Comparison of ENCODE assay signal across 18 cellular contexts in the genomic region with DNA sequence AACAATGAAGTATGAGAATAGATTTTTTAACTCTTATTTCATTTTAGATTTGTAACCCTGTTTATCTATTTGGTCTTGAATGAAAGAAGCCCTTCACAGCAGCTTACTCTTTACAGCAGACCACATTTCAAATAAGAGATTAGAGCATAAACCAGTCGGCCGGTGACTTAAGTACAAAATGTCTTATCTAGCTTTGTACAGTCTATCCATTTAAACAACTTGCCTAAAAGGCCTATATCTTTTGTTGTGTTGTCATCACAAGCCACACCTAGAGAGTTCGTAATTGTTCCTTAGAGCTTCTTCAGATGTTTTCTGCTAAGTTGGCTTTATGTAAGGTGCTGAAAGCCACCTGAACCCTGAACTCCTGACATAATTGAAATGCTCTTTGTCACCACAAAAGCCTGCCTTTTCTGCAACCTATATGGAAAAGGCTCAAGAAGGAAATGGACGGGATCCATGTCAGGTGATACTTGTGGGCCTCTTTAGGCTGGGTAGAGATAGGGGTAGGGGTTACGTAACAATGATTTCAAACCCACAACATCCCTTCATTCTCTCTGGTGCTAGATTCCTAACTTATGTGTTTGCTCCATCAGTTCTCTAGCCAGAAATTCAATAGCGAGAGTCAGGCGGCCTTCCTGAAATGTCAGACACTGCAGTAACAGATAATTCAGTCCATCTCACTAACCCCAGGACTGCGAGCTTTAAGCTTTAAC.
DNase-seq lines count a peak whose midpoint lies in the region; ATAC-seq and TF ChIP-seq lines count a peak whose summit lies in the region.
"Had no signal": no experiment of that assay in that cellular context is flagged by ENCODE, and none has a peak within 500 bp of the region (broad histone marks: within the 10 kb centered on the region; RNA-seq: fewer than 3 reads in every experiment).

No MANE protein-coding gene starts in this region.

- no peaks in the 10 kb centered on the region for H3K9me3 Mint-ChIP-seq in memory B cell
- no peaks in the 10 kb centered on the region for H3K9me3 Mint-ChIP-seq in CD4-positive, alpha-beta T cell
- H3K9me3 Mint-ChIP-seq: stimulated activated memory B cell treated with anti-CD40 and anti-IgM and Interleukin-4, amounts not matched to agents 10 μg/mL and 1 μg/mL and 100 μg/mL, for 72 hours; T-helper 1 cell treated with Interleukin-12 subunit alpha and Interleukin-12 subunit beta and Interleukin-4 antibody, amounts not matched to agents 30 μg/mL and 1 μg/mL, for 36 hours had no signal

- ATAC-seq in memory B cell (ENCODE audit: low read depth) (no peak), GM18519 (IDR thresholded peaks at IDR 0.05; ENCODE audit: low FRiP score, unreplicated experiment) (no peak)
- no peak for ATAC-seq in CD4-positive, alpha-beta T cell (ENCODE audit: poor library complexity)

- no peaks in the 10 kb centered on the region for H3K4me1 Mint-ChIP-seq in memory B cell
- peaks cover 64% of the 10 kb centered on the region for H3K4me1 Mint-ChIP-seq in CD4-positive, alpha-beta T cell (ENCODE audit: low read depth)

- H3K27me3 Mint-ChIP-seq in memory B cell: no peaks in the 10 kb centered on the region
- no peaks in the 10 kb centered on the region for H3K27me3 Mint-ChIP-seq in CD4-positive, alpha-beta T cell
- H3K27me3 Mint-ChIP-seq: stimulated activated memory B cell treated with anti-CD40 and anti-IgM and Interleukin-4, amounts not matched to agents 10 μg/mL and 1 μg/mL and 100 μg/mL, for 72 hours had no signal

- CTCF ChIA-PET in CD4-positive, alpha-beta T cell (lab: Charles Lee): interaction anchor here (0.6 to 1.7 kb wide), 3 partner anchors 18 to 224 kb away, joined by 3 to 4 read pairs (median 3); no protein-coding TSS in a partner anchor

- H3K27me3 ChIP-seq in esophagus muscularis mucosa: no peaks in the 10 kb centered on the region
- H3K27me3 ChIP-seq in WERI-Rb-1 (ENCODE audit: insufficient read depth, low read depth, severe bottlenecking): no peaks in the 10 kb centered on the region
- H3K27me3 ChIP-seq in CD4-positive, alpha-beta T cell (ENCODE audit: control insufficient read depth, insufficient read depth, low read length): no peaks in the 10 kb centered on the region

- H3K9me3 ChIP-seq in esophagus muscularis mucosa: no peaks in the 10 kb centered on the region
- no peaks in the 10 kb centered on the region for H3K9me3 ChIP-seq in WERI-Rb-1 (ENCODE audit: severe bottlenecking)
- H3K9me3 ChIP-seq in CD4-positive, alpha-beta T cell (ENCODE audit: control insufficient read depth, low read length): no peaks in the 10 kb centered on the region
- H3K9me3 ChIP-seq: HAP-1 had no signal

- H3K36me3 ChIP-seq in esophagus muscularis mucosa (no peaks in the 10 kb centered on the region), WERI-Rb-1 (no peaks in the 10 kb centered on the region)
- H3K36me3 ChIP-seq: HAP-1 had no signal

- H3K4me3 ChIP-seq in AG10803 (ENCODE audit: low read length): no peak overlapping the region
- no peak overlapping the region for H3K4me3 ChIP-seq in esophagus muscularis mucosa
- H3K4me3 ChIP-seq in WERI-Rb-1 (ENCODE audit: low read depth, low read length): no peak overlapping the region
- H3K4me3 ChIP-seq: HAP-1 had no signal

- H3K27ac Mint-ChIP-seq in memory B cell: peak overlapping the region; percentile 78
- no peak overlapping the region for H3K27ac Mint-ChIP-seq in CD4-positive, alpha-beta T cell
- H3K27ac Mint-ChIP-seq: stimulated activated memory B cell treated with anti-CD40 and anti-IgM and Interleukin-4, amounts not matched to agents 10 μg/mL and 1 μg/mL and 100 μg/mL, for 72 hours; T-helper 1 cell treated with Interleukin-12 subunit alpha and Interleukin-12 subunit beta and Interleukin-4 antibody, amounts not matched to agents 30 μg/mL and 1 μg/mL, for 36 hours had no signal

- intact Hi-C loops in esophagus muscularis mucosa (cut with DNase I): no loop called here
- intact Hi-C loops in CD4-positive, alpha-beta T cell (cut with DNase I, micrococcal nuclease): no loop called here

- DNase-seq in AG10803 (ENCODE audit: low read depth): peak; percentile 13
- DNase-seq in NCI-H187 (lab: John Stamatoyannopoulos, UW): peak; percentile 70 to 73
- DNase-seq in esophagus muscularis mucosa (ENCODE audit: extremely low spot score): no peak
- no peak for DNase-seq in memory B cell (ENCODE audit: low spot score in 2 of 2)
- no peak for DNase-seq in WERI-Rb-1
- DNase-seq in CD4-positive, alpha-beta T cell: no peak
- no peak for DNase-seq in ureter (ENCODE audit: low spot score)
- DNase-seq: activated CD4-positive, CD25-positive, alpha-beta regulatory T cell treated with anti-CD3 and anti-CD28 coated beads, Interleukin-2, amount 50 U/mL, for 72 hours; activated CD8-positive, alpha-beta memory T cell treated with anti-CD3 and anti-CD28 coated beads, Interleukin-2, amount 50 U/mL, for 4 hours; activated naive CD4-positive, alpha-beta T cell treated with anti-CD3 and anti-CD28 coated beads, Interleukin-2, amount 50 U/mL, for 16 hours; effector CD4-positive, alpha-beta T cell; mesendoderm; NCI-H774 had no signal

- no peaks in the 10 kb centered on the region for H3K36me3 Mint-ChIP-seq in memory B cell
- H3K36me3 Mint-ChIP-seq in CD4-positive, alpha-beta T cell (ENCODE audit: low read depth): no peaks in the 10 kb centered on the region
- H3K36me3 Mint-ChIP-seq: stimulated activated memory B cell treated with anti-CD40 and anti-IgM and Interleukin-4, amounts not matched to agents 10 μg/mL and 1 μg/mL and 100 μg/mL, for 72 hours had no signal

- H3K4me3 Mint-ChIP-seq in memory B cell: no peak overlapping the region
- H3K4me3 Mint-ChIP-seq in CD4-positive, alpha-beta T cell: no peak overlapping the region
- H3K4me3 Mint-ChIP-seq: stimulated activated memory B cell treated with anti-CD40 and anti-IgM and Interleukin-4, amounts not matched to agents 10 μg/mL and 1 μg/mL and 100 μg/mL, for 72 hours; T-helper 1 cell treated with Interleukin-12 subunit alpha and Interleukin-12 subunit beta and Interleukin-4 antibody, amounts not matched to agents 30 μg/mL and 1 μg/mL, for 36 hours had no signal

- 61% methylated on average over 8 of the region's 8 CpGs for WGBS in esophagus muscularis mucosa

- H3K27ac ChIP-seq in esophagus muscularis mucosa (replicated peaks in 1 of 4) (peak overlapping the region; percentile 23 to 67 (median 60)), WERI-Rb-1 (no peak overlapping the region)
- no peak overlapping the region for H3K27ac ChIP-seq in CD4-positive, alpha-beta T cell (ENCODE audit: low read depth, low read length)
- H3K27ac ChIP-seq: RWPE1 had no signal

- TF ChIP-seq CTCF in AG10803 (conservative IDR thresholded peaks at IDR 0.05; ENCODE audit: low read length): no peak
- no peak for TF ChIP-seq CTCF in esophagus muscularis mucosa (IDR thresholded peaks at IDR 0.05)
- TF ChIP-seq CTCF in WERI-Rb-1 (IDR thresholded peaks at IDR 0.05; ENCODE audit: low read depth, low read length): no peak
- TF ChIP-seq CTCF in CD4-positive, alpha-beta T cell (IDR thresholded peaks at IDR 0.05): no peak

- TF ChIP-seq POLR2A in esophagus muscularis mucosa (IDR thresholded peaks at IDR 0.05; ENCODE audit: low read depth): no peak

- peaks cover 61 to 93% (median 85%) of the 10 kb centered on the region in 4 donors for H3K4me1 ChIP-seq in esophagus muscularis mucosa

- POLR2A ChIA-PET in CD4-positive, alpha-beta T cell (lab: Charles Lee): interaction anchor here (0.6 kb wide), 1 partner anchor 43 kb away, joined by 4 read pairs; no protein-coding TSS in a partner anchor

- TF ChIP-seq EP300 in esophagus muscularis mucosa (IDR thresholded peaks at IDR 0.05): no peak

Comparison
In these comparisons a context has a peak if more than half of its experiments do, and no peak if none do; other contexts are left out.
1. DNase-seq: peak in AG10803 (single experiment) and NCI-H187 (2 of 2); none in esophagus muscularis mucosa (single experiment), memory B cell (0 of 2), WERI-Rb-1 (single experiment), CD4-positive, alpha-beta T cell (0 of 10) and ureter (single experiment).
2. H3K27ac ChIP-seq: peak in esophagus muscularis mucosa (4 of 4); none in WERI-Rb-1 (single experiment) and CD4-positive, alpha-beta T cell (single experiment).